Comparison of ENCODE assay signal across 11 cellular contexts in genomic region chr9:136664799-136665082, GRCh38. TPM values are rescaled to one million over a fixed set of nuclear protein-coding genes. Genes with fewer than 3 reads are reported as not detected.
DNase-seq lines count a peak whose midpoint lies in the region; ATAC-seq, FAIRE-seq and TF ChIP-seq lines count a peak whose summit lies in the region.
"Had no signal": no experiment of that assay in that cellular context is flagged by ENCODE, and none has a peak within 500 bp of the region (broad histone marks: within the 10 kb centered on the region; RNA-seq: fewer than 3 reads in every experiment).

No MANE protein-coding gene starts in this region.

- CTCF ChIA-PET in Panc1 (lab: Charles Lee): interaction anchor here (0.8 to 0.9 kb wide), 2 partner anchors 13 to 30 kb away, joined by 3 read pairs; no protein-coding TSS in a partner anchor
- CTCF ChIA-PET in endothelial cell of umbilical vein (lab: Charles Lee): interaction anchor here (1.3 to 7.2 kb wide), 2 partner anchors 19 to 33 kb away, joined by 3 to 90 read pairs; no protein-coding TSS in a partner anchor

- peak overlapping the region; percentile 50 to 81 (median 73); a peak in 18 of 22 replicates for H3K9ac ChIP-seq in BLaER1 treated with 17β-estradiol and CSF1 and Interleukin-3, amounts not matched to agents 10 nM and 100 nM
- peak overlapping the region; percentile 99 for H3K9ac ChIP-seq in endothelial cell of umbilical vein (replicated peaks; ENCODE audit: extremely low read depth, insufficient read depth, low read length)
- no peak overlapping the region for H3K9ac ChIP-seq in parathyroid adenoma

- in situ Hi-C loops in Panc1 (cut with HindIII; ENCODE audit: low pct_unique_long_range_greater_than_20kb, low sequenced_read_pairs): no loop called here

- H3K4me3 ChIP-seq in BLaER1 treated with 17β-estradiol and CSF1 and Interleukin-3, amounts not matched to agents 10 nM and 100 nM: peak overlapping the region; percentile 55 to 74 (median 63); a peak in 14 of 20 replicates
- H3K4me3 ChIP-seq in Panc1 (ENCODE audit: low read depth in 2 of 2, low read length in 2 of 2) (no peak overlapping the region; a peak in 1 of 4 replicates), endothelial cell of umbilical vein (replicated peaks in 1 of 3; ENCODE audit: insufficient read depth in 1 of 3, low read depth in 1 of 3, low read length in 3 of 3) (peak overlapping the region; percentile 83 to 93 (median 90)), parathyroid adenoma (ENCODE audit: low read depth, low read length) (peak overlapping the region; percentile 45)

- peaks cover 78% of the 10 kb centered on the region for H3K79me2 ChIP-seq in endothelial cell of umbilical vein (ENCODE audit: control insufficient read depth, insufficient read depth, low read length)
- H3K79me2 ChIP-seq in parathyroid adenoma: no peaks in the 10 kb centered on the region

- ATAC-seq in Panc1 (no peak), HG03196 (IDR thresholded peaks at IDR 0.05; ENCODE audit: unreplicated experiment) (no peak), GM21515 (IDR thresholded peaks at IDR 0.05; ENCODE audit: unreplicated experiment) (no peak)

- DNase-seq in Panc1 (ENCODE audit: low read depth, low spot score) (no peak), endothelial cell of umbilical vein (ENCODE audit: low read depth, low spot score) (no peak), dedifferentiated amniotic fluid mesenchymal stem cell (ENCODE audit: extremely low spot score) (no peak), glutamatergic neuron (no peak)
- DNase-seq: NCI-H1092 had no signal

- no peak for FAIRE-seq in endothelial cell of umbilical vein (lab: Jason Lieb, UNC)

- H3K9me1 ChIP-seq in endothelial cell of umbilical vein (replicated peaks; ENCODE audit: control insufficient read depth, extremely low read depth, insufficient read depth, low read length): no peaks in the 10 kb centered on the region

- TF ChIP-seq CTCF in Panc1 (IDR thresholded peaks at IDR 0.05) (no peak), endothelial cell of umbilical vein (IDR thresholded peaks at IDR 0.05; ENCODE audit: extremely low read depth in 1 of 2, insufficient read depth in 1 of 2, low read depth in 1 of 2, low read length in 2 of 2) (no peak), parathyroid adenoma (IDR thresholded peaks at IDR 0.05) (no peak), glutamatergic neuron (IDR thresholded peaks at IDR 0.05; ENCODE audit: partially characterized antibody, unreplicated experiment) (no peak)

- intact Hi-C loops in Panc1 (cut with micrococcal nuclease; ENCODE audit: unreplicated experiment): no loop called here
- intact Hi-C loops in endothelial cell of umbilical vein (cut with micrococcal nuclease): loop anchor here (1.0 kb wide), 1 partner anchor 8 kb away; no protein-coding TSS in a partner anchor

- dilution Hi-C loops in endothelial cell of umbilical vein (cut with MboI; ENCODE audit: extremely low pct_ligation_motif_present, low sequenced_read_pairs): no loop called here

- H4K20me1 ChIP-seq in BLaER1 treated with 17β-estradiol and CSF1 and Interleukin-3, amounts not matched to agents 10 nM and 100 nM: peaks cover 0 to 72% (median 30%) of the 10 kb centered on the region in 11 experiments; a peak in 18 of 22 replicates
- no peaks in the 10 kb centered on the region for H4K20me1 ChIP-seq in endothelial cell of umbilical vein (replicated peaks; ENCODE audit: control insufficient read depth, extremely low read depth, insufficient read depth, low read length)

- no peak overlapping the region for H3K4me3 Mint-ChIP-seq in glutamatergic neuron (ENCODE audit: unreplicated experiment)

- peaks cover 27 to 80% (median 52%) of the 10 kb centered on the region in 11 experiments; a peak in 20 of 22 replicates for H3K27me3 ChIP-seq in BLaER1 treated with 17β-estradiol and CSF1 and Interleukin-3, amounts not matched to agents 10 nM and 100 nM
- H3K27me3 ChIP-seq in Panc1 (ENCODE audit: control insufficient read depth, insufficient read depth, low read length): no peaks in the 10 kb centered on the region
- H3K27me3 ChIP-seq in endothelial cell of umbilical vein (ENCODE audit: control insufficient read depth in 2 of 2, insufficient read depth in 2 of 2, low read length in 2 of 2): no peaks in the 10 kb centered on the region
- H3K27me3 ChIP-seq in parathyroid adenoma (ENCODE audit: control insufficient read depth, insufficient read depth, low read length): no peaks in the 10 kb centered on the region

- no peaks in the 10 kb centered on the region; a peak in 2 of 22 replicates for H3K36me3 ChIP-seq in BLaER1 treated with 17β-estradiol and CSF1 and Interleukin-3, amounts not matched to agents 10 nM and 100 nM
- H3K36me3 ChIP-seq in Panc1 (ENCODE audit: control insufficient read depth, insufficient read depth, low read length) (no peaks in the 10 kb centered on the region), endothelial cell of umbilical vein (ENCODE audit: control insufficient read depth in 2 of 2, extremely low read depth in 1 of 2, insufficient read depth in 2 of 2, low read length in 2 of 2) (peaks cover 30 to 49% of the 10 kb centered on the region in 2 experiments), parathyroid adenoma (ENCODE audit: control insufficient read depth, insufficient read depth, low read length) (no peaks in the 10 kb centered on the region)
- H3K36me3 ChIP-seq: neutrophil had no signal

- H3K27ac Mint-ChIP-seq in glutamatergic neuron (ENCODE audit: unreplicated experiment): no peak overlapping the region

- peak overlapping the region; percentile 84 to 100 (median 98) for H3K4me2 ChIP-seq in BLaER1 treated with 17β-estradiol and CSF1 and Interleukin-3, amounts not matched to agents 10 nM and 100 nM
- H3K4me2 ChIP-seq in endothelial cell of umbilical vein (ENCODE audit: insufficient read depth, low read length): peak overlapping the region; percentile 48
- no peak overlapping the region for H3K4me2 ChIP-seq in parathyroid adenoma (ENCODE audit: low read length)

- peaks cover 38 to 95% (median 93%) of the 10 kb centered on the region in 10 experiments for H3K4me1 ChIP-seq in BLaER1 treated with 17β-estradiol and CSF1 and Interleukin-3, amounts not matched to agents 10 nM and 100 nM
- H3K4me1 ChIP-seq in Panc1 (ENCODE audit: control insufficient read depth, insufficient read depth, low read length) (peaks cover 29% of the 10 kb centered on the region), endothelial cell of umbilical vein (ENCODE audit: control insufficient read depth, extremely low read depth, insufficient read depth, low read length) (peaks cover 35% of the 10 kb centered on the region), parathyroid adenoma (no peaks in the 10 kb centered on the region)

- H3K27ac ChIP-seq in BLaER1 treated with 17β-estradiol and CSF1 and Interleukin-3, amounts not matched to agents 10 nM and 100 nM: peak overlapping the region in 3 of 11 experiments; percentile 18 to 32 (median 28); a peak in 4 of 22 replicates
- H3K27ac ChIP-seq in Panc1 (ENCODE audit: low read length) (peak overlapping the region; percentile 44; the same call in 1 of the 2 replicates), endothelial cell of umbilical vein (ENCODE audit: insufficient read depth, low read depth, low read length) (peak overlapping the region; percentile 85), parathyroid adenoma (peak overlapping the region; percentile 29)
- H3K27ac ChIP-seq: GM23248, neutrophil had no signal

- no peaks in the 10 kb centered on the region for H3K4me1 Mint-ChIP-seq in glutamatergic neuron (ENCODE audit: low read depth, unreplicated experiment)

- BruUV-seq in Panc1 (replicated peaks; lab: Mats Ljungman, UMichigan) (no TSS peak), endothelial cell of umbilical vein (replicated peaks; lab: Mats Ljungman, UMichigan) (no TSS peak)

- H3K9me3 Mint-ChIP-seq in glutamatergic neuron (ENCODE audit: unreplicated experiment): peaks cover 2% of the 10 kb centered on the region

- TF ChIP-seq POLR2A in endothelial cell of umbilical vein (IDR thresholded peaks at IDR 0.05; ENCODE audit: low read depth, low read length): no peak

- no peaks in the 10 kb centered on the region for H3K36me3 Mint-ChIP-seq in glutamatergic neuron (ENCODE audit: unreplicated experiment)

- no peaks in the 10 kb centered on the region for H3K27me3 Mint-ChIP-seq in glutamatergic neuron (ENCODE audit: unreplicated experiment)

- POLR2A ChIA-PET in Panc1 (lab: Charles Lee): no interaction called here
- POLR2A ChIA-PET in endothelial cell of umbilical vein (lab: Charles Lee): interaction anchor here (1.6 to 9.9 kb wide), 2 partner anchors 9 to 18 kb away, joined by 9 to 161 read pairs; no protein-coding TSS in a partner anchor

- no peaks in the 10 kb centered on the region for H3K9me3 ChIP-seq in BLaER1 treated with 17β-estradiol and CSF1 and Interleukin-3, amounts not matched to agents 10 nM and 100 nM (replicated peaks in 1 of 11)
- H3K9me3 ChIP-seq in Panc1 (ENCODE audit: control insufficient read depth, insufficient read depth, low read depth, low read length) (no peaks in the 10 kb centered on the region), endothelial cell of umbilical vein (replicated peaks; ENCODE audit: control insufficient read depth, insufficient read depth, low read length) (no peaks in the 10 kb centered on the region), parathyroid adenoma (ENCODE audit: control insufficient read depth, low read length) (no peaks in the 10 kb centered on the region)
- H3K9me3 ChIP-seq: neutrophil had no signal

- no peak overlapping the region for H2AFZ ChIP-seq in endothelial cell of umbilical vein (ENCODE audit: low read depth, low read length)
- no peak overlapping the region for H2AFZ ChIP-seq in parathyroid adenoma
- H2AFZ ChIP-seq: GM23248 had no signal

RNA-seq across cellular contexts. Expression of gene EGFL7, which starts 2.0 kb away (rescaled TPM):
- total RNA-seq in Panc1 (2021; ENCODE audit: unreplicated experiment) (42.3 TPM), endothelial cell of umbilical vein (1,042 and 1,043 TPM in 2 replicates), glutamatergic neuron (ENCODE audit: unreplicated experiment) (8.1 TPM)
- polyA plus RNA-seq in Panc1 (2012; ENCODE audit: insufficient read length): 81.9 TPM
- polyA plus RNA-seq in endothelial cell of umbilical vein: 1,377 and 1,605 TPM in 2 replicates
- 566 and 776 TPM in 2 replicates for polyA plus RNA-seq in endothelial cell of umbilical vein (2011; cell fraction: cytosol; rRNA removed)
- 1,080 and 1,467 TPM in 2 replicates for polyA plus RNA-seq in endothelial cell of umbilical vein (2011; cell fraction: nucleus; rRNA removed)
- polyA plus RNA-seq in endothelial cell of umbilical vein (2012): 359 and 413 TPM in 2 replicates
- polyA minus RNA-seq in endothelial cell of umbilical vein: 208 and 351 TPM in 2 replicates
- polyA minus RNA-seq in endothelial cell of umbilical vein (2011; cell fraction: cytosol; rRNA and poly(A)+ RNA removed): 15.5 TPM
- polyA minus RNA-seq in endothelial cell of umbilical vein (2011; cell fraction: nucleus; rRNA and poly(A)+ RNA removed): 236 and 523 TPM in 2 replicates

RNA-seq across cellular contexts. Expression of gene AGPAT2, which starts 22.5 kb away (rescaled TPM):
- total RNA-seq in Panc1 (2021; ENCODE audit: unreplicated experiment) (77.9 TPM), endothelial cell of umbilical vein (43.0 and 45.5 TPM in 2 replicates), glutamatergic neuron (ENCODE audit: unreplicated experiment) (72.8 TPM)
- polyA plus RNA-seq in Panc1 (2012; ENCODE audit: insufficient read length): 118 TPM
- 55.3 and 72.1 TPM in 2 replicates for polyA plus RNA-seq in endothelial cell of umbilical vein
- 31.4 and 42.0 TPM in 2 replicates for polyA plus RNA-seq in endothelial cell of umbilical vein (2011; cell fraction: cytosol; rRNA removed)
- polyA plus RNA-seq in endothelial cell of umbilical vein (2011; cell fraction: nucleus; rRNA removed): 33.3 and 33.9 TPM in 2 replicates
- 26.9 and 34.8 TPM in 2 replicates for polyA plus RNA-seq in endothelial cell of umbilical vein (2012)
- 25.6 and 28.5 TPM in 2 replicates for polyA minus RNA-seq in endothelial cell of umbilical vein
- 92.9 TPM for polyA minus RNA-seq in endothelial cell of umbilical vein (2011; cell fraction: cytosol; rRNA and poly(A)+ RNA removed)
- polyA minus RNA-seq in endothelial cell of umbilical vein (2011; cell fraction: nucleus; rRNA and poly(A)+ RNA removed): 9.0 and 14.7 TPM in 2 replicates

RNA-seq across cellular contexts. Expression of gene DIPK1B, which starts 47.6 kb away (rescaled TPM):
- total RNA-seq in Panc1 (2021; ENCODE audit: unreplicated experiment) (10.6 TPM), endothelial cell of umbilical vein (242 and 253 TPM in 2 replicates), glutamatergic neuron (ENCODE audit: unreplicated experiment) (71.3 TPM)
- polyA plus RNA-seq in Panc1 (2012; ENCODE audit: insufficient read length): 26.9 TPM
- polyA plus RNA-seq in endothelial cell of umbilical vein: 441 and 642 TPM in 2 replicates
- polyA plus RNA-seq in endothelial cell of umbilical vein (2011; cell fraction: cytosol; rRNA removed): 200 and 310 TPM in 2 replicates
- polyA plus RNA-seq in endothelial cell of umbilical vein (2011; cell fraction: nucleus; rRNA removed): 230 and 265 TPM in 2 replicates
- polyA plus RNA-seq in endothelial cell of umbilical vein (2012): 68.8 and 103 TPM in 2 replicates
- 152 and 193 TPM in 2 replicates for polyA minus RNA-seq in endothelial cell of umbilical vein
- not detected for polyA minus RNA-seq in endothelial cell of umbilical vein (2011; cell fraction: cytosol; rRNA and poly(A)+ RNA removed)
- polyA minus RNA-seq in endothelial cell of umbilical vein (2011; cell fraction: nucleus; rRNA and poly(A)+ RNA removed): 53.0 and 89.3 TPM in 2 replicates
- total RNA-seq: GM23248 had no signal
- polyA plus RNA-seq: GM23248 had no signal

Comparison
In these comparisons a context has a peak if more than half of its experiments do, and no peak if none do; other contexts are left out.
1. H3K4me3 ChIP-seq: peak in BLaER1 treated with 17β-estradiol and CSF1 and Interleukin-3, amounts not matched to agents 10 nM and 100 nM (10 of 10), endothelial cell of umbilical vein (3 of 3) and parathyroid adenoma (single experiment); none in Panc1 (0 of 2).
2. RNA of gene EGFL7, which starts 2.0 kb away (total RNA-seq): 1,042 to 1,043 TPM in endothelial cell of umbilical vein; 42.3 TPM in Panc1 (single experiment) and 8.1 TPM in glutamatergic neuron (single experiment); every median in the first group is over 10 times any median in the second.